ENCODE assay signal across 8 cellular contexts in genomic region chr9:21153688-21154608, GRCh38. TPM values are rescaled to one million over a fixed set of nuclear protein-coding genes. Genes with fewer than 3 reads are reported as not detected.
A peak's percentile ranks its signal among the peaks of the same experiment; 100 is the strongest.
DNase-seq lines count a peak whose midpoint lies in the region; ATAC-seq and TF ChIP-seq lines count a peak whose summit lies in the region.

No MANE protein-coding gene starts in this region.

- H3K4me2 ChIP-seq in H9 (ENCODE audit: insufficient read depth, insufficient read length, low read length) (no peak overlapping the region), Loucy (ENCODE audit: low read depth, low read length, poor library complexity, severe bottlenecking) (peak overlapping the region; percentile 49)

- no peak overlapping the region for H2BK12ac ChIP-seq in H9 (ENCODE audit: insufficient read length, low read depth, low read length)

- no peak overlapping the region for H2BK5ac ChIP-seq in H9 (ENCODE audit: insufficient read length, low read length)

- H3K36me3 ChIP-seq in Loucy (ENCODE audit: insufficient read depth, low read length) (no peaks in the 10 kb centered on the region), adipocyte (ENCODE audit: control insufficient read depth, insufficient read depth, low read length, severe bottlenecking) (no peaks in the 10 kb centered on the region), right lobe of liver (no peaks in the 10 kb centered on the region)

- no peak overlapping the region for H3K56ac ChIP-seq in H9 (ENCODE audit: insufficient read length, low read depth, low read length)

- H3K4me3 Mint-ChIP-seq in activated CD8-positive, alpha-beta memory T cell treated with anti-CD3 and anti-CD28 coated beads, Interleukin-2, amount 10 ng/mL, durations not matched to agents 7 days and 5 days, result peak overlapping the region; percentile 18
- no peak overlapping the region for H3K4me3 Mint-ChIP-seq in H9
- no peak overlapping the region for H3K4me3 Mint-ChIP-seq in activated T-helper 2 cell treated with anti-CD3 and anti-CD28 coated beads, Interferon-gamma antibody, Interleukin-2, Interleukin-4, amounts not matched to agents 10 μg/mL and 5 μg/mL and 100 μg/mL, durations not matched to agents 14 hours and 24 hours and 36 hours (ENCODE audit: low read depth)

- H2BK120ac ChIP-seq in H9 (ENCODE audit: low read depth, low read length, poor library complexity, severe bottlenecking), result no peak overlapping the region

- ATAC-seq in activated CD8-positive, alpha-beta memory T cell treated with anti-CD3 and anti-CD28 coated beads, Interleukin-2, amount 10 ng/mL, durations not matched to agents 7 days and 5 days, result peak; percentile 90
- peak; percentile 47 to 73 (median 56) for ATAC-seq in right lobe of liver

- H3K27ac Mint-ChIP-seq in activated CD8-positive, alpha-beta memory T cell treated with anti-CD3 and anti-CD28 coated beads, Interleukin-2, amount 10 ng/mL, durations not matched to agents 7 days and 5 days, result peak overlapping the region; percentile 66
- H3K27ac Mint-ChIP-seq in H9, result no peak overlapping the region; a peak in 2 of 7 replicates
- no peak overlapping the region for H3K27ac Mint-ChIP-seq in activated T-helper 2 cell treated with anti-CD3 and anti-CD28 coated beads, Interferon-gamma antibody, Interleukin-2, Interleukin-4, amounts not matched to agents 10 μg/mL and 5 μg/mL and 100 μg/mL, durations not matched to agents 14 hours and 24 hours and 36 hours

- peaks cover 12% of the 10 kb centered on the region for H3K36me3 Mint-ChIP-seq in activated CD8-positive, alpha-beta memory T cell treated with anti-CD3 and anti-CD28 coated beads, Interleukin-2, amount 10 ng/mL, durations not matched to agents 7 days and 5 days
- H3K36me3 Mint-ChIP-seq in H9 (ENCODE audit: insufficient read depth in 1 of 3, low read depth in 3 of 3), result no peaks in the 10 kb centered on the region
- H3K36me3 Mint-ChIP-seq in activated T-helper 2 cell treated with anti-CD3 and anti-CD28 coated beads, Interferon-gamma antibody, Interleukin-2, Interleukin-4, amounts not matched to agents 10 μg/mL and 5 μg/mL and 100 μg/mL, durations not matched to agents 14 hours and 24 hours and 36 hours (ENCODE audit: low read depth), result peaks cover 12% of the 10 kb centered on the region

- CTCF ChIA-PET in activated CD8-positive, alpha-beta memory T cell treated with anti-CD3 and anti-CD28 coated beads, Interleukin-2, amount 10 ng/mL, durations not matched to agents 7 days and 5 days (lab: Charles Lee), result interaction anchor here (0.8 to 2.0 kb wide), 12 partner anchors 9 to 633 kb away, joined by 3 to 10 read pairs (median 4); partner anchors contain the start of gene IFNW1

- TF ChIP-seq POLR2A in right lobe of liver (IDR thresholded peaks at IDR 0.05), result no peak

- H3K18ac ChIP-seq in H9 (ENCODE audit: insufficient read length, low read depth, low read length), result no peak overlapping the region

- H4K91ac ChIP-seq in H9 (ENCODE audit: insufficient read length, low read depth, low read length), result no peak overlapping the region

- no peaks in the 10 kb centered on the region for H3K9me2 ChIP-seq in Loucy (replicated peaks; ENCODE audit: low read depth, low read length)

- H3K23ac ChIP-seq in H9 (ENCODE audit: insufficient read length, low read depth, low read length), result no peak overlapping the region

- peak; percentile 53 for DNase-seq in activated CD8-positive, alpha-beta memory T cell treated with anti-CD3 and anti-CD28 coated beads, Interleukin-2, amount 10 ng/mL, durations not matched to agents 7 days and 5 days
- DNase-seq in activated CD8-positive, alpha-beta memory T cell treated with anti-CD3 and anti-CD28 coated beads for 24 hours, result no peak
- DNase-seq in H9 (peak; percentile 46), adipocyte (ENCODE audit: low read depth) (peak; percentile 17), right lobe of liver (no peak), NCI-H2171 treated with DMSO at 0.1 percent for 48 hours (lab: John Stamatoyannopoulos, UW) (no peak)
- no peak for DNase-seq in activated T-helper 2 cell treated with anti-CD3 and anti-CD28 coated beads, Interferon-gamma antibody, Interleukin-2, Interleukin-4, amounts not matched to agents 10 μg/mL and 5 μg/mL and 100 μg/mL, durations not matched to agents 14 hours and 24 hours and 36 hours (ENCODE audit: low spot score)

- TF ChIP-seq CTCF in H9 (conservative IDR thresholded peaks at IDR 0.05) (peak; percentile 57), Loucy (conservative IDR thresholded peaks at IDR 0.05; ENCODE audit: low read length) (peak; percentile 82), right lobe of liver (IDR thresholded peaks at IDR 0.05) (peak in 2 of 4 donors; percentile 11 to 13)

- no peak overlapping the region for H2BK20ac ChIP-seq in H9 (ENCODE audit: low read depth, low read length, poor library complexity, severe bottlenecking)

- H3K9me3 Mint-ChIP-seq in activated CD8-positive, alpha-beta memory T cell treated with anti-CD3 and anti-CD28 coated beads, Interleukin-2, amount 10 ng/mL, durations not matched to agents 7 days and 5 days (ENCODE audit: low read depth), result peaks cover 5% of the 10 kb centered on the region
- peaks cover 0 to 3% of the 10 kb centered on the region in 2 experiments; a peak in 2 of 5 replicates for H3K9me3 Mint-ChIP-seq in H9
- peaks cover 14% of the 10 kb centered on the region for H3K9me3 Mint-ChIP-seq in activated T-helper 2 cell treated with anti-CD3 and anti-CD28 coated beads, Interferon-gamma antibody, Interleukin-2, Interleukin-4, amounts not matched to agents 10 μg/mL and 5 μg/mL and 100 μg/mL, durations not matched to agents 14 hours and 24 hours and 36 hours

- H3K9ac ChIP-seq in H9 (ENCODE audit: extremely low read depth, insufficient read length, low read length) (no peak overlapping the region), Loucy (ENCODE audit: low read depth, low read length, poor library complexity, severe bottlenecking) (peak overlapping the region; percentile 10), adipocyte (ENCODE audit: low read length) (peak overlapping the region; percentile 33)

- no peak overlapping the region for H3K4ac ChIP-seq in H9 (ENCODE audit: low read depth, low read length)

- peaks cover 23% of the 10 kb centered on the region for H3K4me1 Mint-ChIP-seq in activated CD8-positive, alpha-beta memory T cell treated with anti-CD3 and anti-CD28 coated beads, Interleukin-2, amount 10 ng/mL, durations not matched to agents 7 days and 5 days
- peaks cover 5 to 6% of the 10 kb centered on the region in 2 experiments; a peak in 3 of 4 replicates for H3K4me1 Mint-ChIP-seq in H9
- H3K4me1 Mint-ChIP-seq in activated T-helper 2 cell treated with anti-CD3 and anti-CD28 coated beads, Interferon-gamma antibody, Interleukin-2, Interleukin-4, amounts not matched to agents 10 μg/mL and 5 μg/mL and 100 μg/mL, durations not matched to agents 14 hours and 24 hours and 36 hours (ENCODE audit: low read depth), result peaks cover 22% of the 10 kb centered on the region

- H3K27ac ChIP-seq in H9 (ENCODE audit: insufficient read length, low read depth, low read length) (no peak overlapping the region), right lobe of liver (no peak overlapping the region)

- no peaks in the 10 kb centered on the region for H3K79me1 ChIP-seq in H9 (ENCODE audit: insufficient read depth, low read depth, low read length, poor library complexity, severe bottlenecking)

- H4K8ac ChIP-seq in H9 (replicated peaks; ENCODE audit: insufficient read length, low read depth, low read length), result no peak overlapping the region

- peaks cover 3% of the 10 kb centered on the region for H3K27me3 Mint-ChIP-seq in activated CD8-positive, alpha-beta memory T cell treated with anti-CD3 and anti-CD28 coated beads, Interleukin-2, amount 10 ng/mL, durations not matched to agents 7 days and 5 days
- no peaks in the 10 kb centered on the region; the same call in 1 of the 2 replicates for H3K27me3 Mint-ChIP-seq in H9 (ENCODE audit: low read depth)
- peaks cover 16% of the 10 kb centered on the region for H3K27me3 Mint-ChIP-seq in activated T-helper 2 cell treated with anti-CD3 and anti-CD28 coated beads, Interferon-gamma antibody, Interleukin-2, Interleukin-4, amounts not matched to agents 10 μg/mL and 5 μg/mL and 100 μg/mL, durations not matched to agents 14 hours and 24 hours and 36 hours (ENCODE audit: low read depth)

- H2AFZ ChIP-seq in H9 (ENCODE audit: low read length) (peak overlapping the region; percentile 3), Loucy (ENCODE audit: low read length) (peak overlapping the region; percentile 91)

- H3K9me3 ChIP-seq in H9 (ENCODE audit: control insufficient read depth, low read depth, low read length) (no peaks in the 10 kb centered on the region), Loucy (ENCODE audit: insufficient read depth, low read depth, low read length) (peaks cover 14% of the 10 kb centered on the region), adipocyte (ENCODE audit: control insufficient read depth, low read length) (no peaks in the 10 kb centered on the region), right lobe of liver (no peaks in the 10 kb centered on the region)

- H3K14ac ChIP-seq in H9 (ENCODE audit: insufficient read depth, low read length), result no peak overlapping the region

- no peaks in the 10 kb centered on the region for H3F3A ChIP-seq in Loucy (ENCODE audit: low read depth)

- no peak overlapping the region for H2AK5ac ChIP-seq in H9 (ENCODE audit: insufficient read length, low read length)

- no peak overlapping the region for H2BK15ac ChIP-seq in H9 (ENCODE audit: low read depth, low read length)

- H4K20me1 ChIP-seq in H9 (ENCODE audit: control insufficient read depth, insufficient read depth, insufficient read length) (no peaks in the 10 kb centered on the region), Loucy (ENCODE audit: insufficient read depth, low read length, poor library complexity, severe bottlenecking) (no peaks in the 10 kb centered on the region)

- H3T11ph ChIP-seq in H9 (ENCODE audit: low read length), result no peak overlapping the region

- H3K4me3 ChIP-seq in Loucy (ENCODE audit: low read length, poor library complexity, severe bottlenecking), result peak overlapping the region; percentile 28
- H3K4me3 ChIP-seq in adipocyte (ENCODE audit: low read length), result peak overlapping the region; percentile 58
- no peak overlapping the region for H3K4me3 ChIP-seq in right lobe of liver

- H3K23me2 ChIP-seq in H9 (ENCODE audit: insufficient read length, low read depth, low read length, poor library complexity, severe bottlenecking), result no peaks in the 10 kb centered on the region

- H3K4me1 ChIP-seq in H9 (ENCODE audit: insufficient read depth, low read length), result no peaks in the 10 kb centered on the region; the same call in 1 of the 2 replicates
- H3K4me1 ChIP-seq in Loucy (ENCODE audit: insufficient read depth, low read length, poor library complexity, severe bottlenecking), result peaks cover 9% of the 10 kb centered on the region
- H3K4me1 ChIP-seq in adipocyte (ENCODE audit: control insufficient read depth, insufficient read depth, low read length), result peaks cover 13% of the 10 kb centered on the region
- no peaks in the 10 kb centered on the region for H3K4me1 ChIP-seq in right lobe of liver

- no CpG with 5 or more reads among the region's 5 CpGs for WGBS in H9 (ENCODE audit: extremely low coverage, insufficient read length, low lambda C conversion rate)
- 0% methylated on average over 5 of the region's 5 CpGs for WGBS in right lobe of liver (ENCODE audit: insufficient coverage, low coverage, low lambda C conversion rate, missing lambda C conversion rate)

- no peak overlapping the region for H4K5ac ChIP-seq in H9 (ENCODE audit: insufficient read length, low read depth, low read length)

- H3K27me3 ChIP-seq in H9 (ENCODE audit: insufficient read depth, low read length) (no peaks in the 10 kb centered on the region), Loucy (ENCODE audit: insufficient read depth, low read length, poor library complexity, severe bottlenecking) (no peaks in the 10 kb centered on the region), adipocyte (replicated peaks; ENCODE audit: control insufficient read depth, insufficient read depth, low read length) (no peaks in the 10 kb centered on the region), right lobe of liver (no peaks in the 10 kb centered on the region)

- intact Hi-C loops in right lobe of liver (cut with DNase I), result no loop called here
- intact Hi-C loops in activated T-helper 2 cell treated with anti-CD3 and anti-CD28 coated beads, Interferon-gamma antibody, Interleukin-2, Interleukin-4, amounts not matched to agents 10 μg/mL and 5 μg/mL and 100 μg/mL, durations not matched to agents 14 hours and 24 hours and 36 hours (cut with micrococcal nuclease), result no loop called here

- no peaks in the 10 kb centered on the region for H3K79me2 ChIP-seq in H9 (ENCODE audit: insufficient read depth, low read length)
- no peaks in the 10 kb centered on the region for H3K79me2 ChIP-seq in Loucy (ENCODE audit: insufficient read depth, low read length)

RNA-seq across cellular contexts. Expression of gene IFNW1, which starts 12.3 kb away (rescaled TPM):
- under 1 TPM in 1 of 2 experiments, not detected in 1; 0.23 TPM for total RNA-seq in activated CD8-positive, alpha-beta memory T cell treated with anti-CD3 and anti-CD28 coated beads, Interleukin-2, amount 10 ng/mL, durations not matched to agents 7 days and 5 days
- not detected in 2 replicates for total RNA-seq in H9 (2021)
- total RNA-seq in right lobe of liver, result not detected
- total RNA-seq in activated T-helper 2 cell treated with anti-CD3 and anti-CD28 coated beads, Interferon-gamma antibody, Interleukin-2, Interleukin-4, amounts not matched to agents 10 μg/mL and 5 μg/mL and 100 μg/mL, durations not matched to agents 14 hours and 24 hours and 36 hours, result not detected in 2 replicates

RNA-seq across cellular contexts. Expression of gene IFNA21, which starts 12.5 kb away (rescaled TPM):
- total RNA-seq in activated CD8-positive, alpha-beta memory T cell treated with anti-CD3 and anti-CD28 coated beads, Interleukin-2, amount 10 ng/mL, durations not matched to agents 7 days and 5 days, result not detected
- not detected in 2 replicates for total RNA-seq in H9 (2021)
- not detected for total RNA-seq in right lobe of liver
- total RNA-seq in activated T-helper 2 cell treated with anti-CD3 and anti-CD28 coated beads, Interferon-gamma antibody, Interleukin-2, Interleukin-4, amounts not matched to agents 10 μg/mL and 5 μg/mL and 100 μg/mL, durations not matched to agents 14 hours and 24 hours and 36 hours, result not detected in 2 replicates

RNA-seq across cellular contexts. Expression of gene IFNA4, which starts 33.4 kb away (rescaled TPM):
- total RNA-seq in activated CD8-positive, alpha-beta memory T cell treated with anti-CD3 and anti-CD28 coated beads, Interleukin-2, amount 10 ng/mL, durations not matched to agents 7 days and 5 days, result not detected
- total RNA-seq in H9 (2021) (not detected in 2 replicates), right lobe of liver (not detected)
- not detected in 2 replicates for total RNA-seq in activated T-helper 2 cell treated with anti-CD3 and anti-CD28 coated beads, Interferon-gamma antibody, Interleukin-2, Interleukin-4, amounts not matched to agents 10 μg/mL and 5 μg/mL and 100 μg/mL, durations not matched to agents 14 hours and 24 hours and 36 hours

RNA-seq across cellular contexts. Expression of gene IFNA7, which starts 48.1 kb away (rescaled TPM):
- not detected for total RNA-seq in activated CD8-positive, alpha-beta memory T cell treated with anti-CD3 and anti-CD28 coated beads, Interleukin-2, amount 10 ng/mL, durations not matched to agents 7 days and 5 days
- total RNA-seq in H9 (2021), result not detected in 2 replicates
- total RNA-seq in right lobe of liver, result not detected
- total RNA-seq in activated T-helper 2 cell treated with anti-CD3 and anti-CD28 coated beads, Interferon-gamma antibody, Interleukin-2, Interleukin-4, amounts not matched to agents 10 μg/mL and 5 μg/mL and 100 μg/mL, durations not matched to agents 14 hours and 24 hours and 36 hours, result not detected in 2 replicates

RNA-seq across cellular contexts. Expression of gene IFNA10, which starts 53.0 kb away (rescaled TPM):
- not detected for total RNA-seq in activated CD8-positive, alpha-beta memory T cell treated with anti-CD3 and anti-CD28 coated beads, Interleukin-2, amount 10 ng/mL, durations not matched to agents 7 days and 5 days
- not detected in 2 replicates for total RNA-seq in H9 (2021)
- total RNA-seq in right lobe of liver, result not detected
- total RNA-seq in activated T-helper 2 cell treated with anti-CD3 and anti-CD28 coated beads, Interferon-gamma antibody, Interleukin-2, Interleukin-4, amounts not matched to agents 10 μg/mL and 5 μg/mL and 100 μg/mL, durations not matched to agents 14 hours and 24 hours and 36 hours, result not detected in 2 replicates

Comparison
In these comparisons a context has a peak if more than half of its experiments do, and no peak if none do; other contexts are left out.
1. DNase-seq: peak in activated CD8-positive, alpha-beta memory T cell treated with anti-CD3 and anti-CD28 coated beads, Interleukin-2, amount 10 ng/mL, durations not matched to agents 7 days and 5 days (single experiment), H9 (single experiment) and adipocyte (single experiment); none in activated CD8-positive, alpha-beta memory T cell treated with anti-CD3 and anti-CD28 coated beads for 24 hours (single experiment), right lobe of liver (0 of 3), NCI-H2171 treated with DMSO at 0.1 percent for 48 hours (single experiment) and activated T-helper 2 cell treated with anti-CD3 and anti-CD28 coated beads, Interferon-gamma antibody, Interleukin-2, Interleukin-4, amounts not matched to agents 10 μg/mL and 5 μg/mL and 100 μg/mL, durations not matched to agents 14 hours and 24 hours and 36 hours (single experiment).
2. H3K4me3 ChIP-seq: peak in Loucy (single experiment) and adipocyte (single experiment); none in right lobe of liver (0 of 3).